Comparison of ENCODE assay signal across 9 cellular contexts in genomic region chr13:56903710-56904109, GRCh38.
"Had no signal": no experiment of that assay in that cellular context is flagged by ENCODE, and none has a peak within 500 bp of the region (broad histone marks: within the 10 kb centered on the region; RNA-seq: fewer than 3 reads in every experiment).

No MANE protein-coding gene starts in this region.

- H3K4me1 Mint-ChIP-seq: GM23338, H9 had no signal

- H3K4me3 ChIP-seq: GM23248, GM23338, HAP-1 had no signal

- H3K4me3 Mint-ChIP-seq: GM23338, H9, HFFc6 had no signal

- H3K9me3 Mint-ChIP-seq: H9 had no signal

- H3K36me3 ChIP-seq: HAP-1 had no signal

- H3K9ac ChIP-seq: GM23248 had no signal

- H2AFZ ChIP-seq: GM23248, GM23338 had no signal

- H3K9me3 ChIP-seq: HAP-1 had no signal

- DNase-seq: GM23248, GOT3, H7, H9, HCEC 1CT, HFFc6 had no signal

- H3K4me1 ChIP-seq: HAP-1 had no signal

- H3K4me2 ChIP-seq: GM23338 had no signal

- H3K27ac ChIP-seq: GM23248 had no signal

- ATAC-seq: GM23338, HCT116 had no signal

- H3K27ac Mint-ChIP-seq: GM23338, H9, HFFc6 had no signal
